In the genomic region with DNA sequence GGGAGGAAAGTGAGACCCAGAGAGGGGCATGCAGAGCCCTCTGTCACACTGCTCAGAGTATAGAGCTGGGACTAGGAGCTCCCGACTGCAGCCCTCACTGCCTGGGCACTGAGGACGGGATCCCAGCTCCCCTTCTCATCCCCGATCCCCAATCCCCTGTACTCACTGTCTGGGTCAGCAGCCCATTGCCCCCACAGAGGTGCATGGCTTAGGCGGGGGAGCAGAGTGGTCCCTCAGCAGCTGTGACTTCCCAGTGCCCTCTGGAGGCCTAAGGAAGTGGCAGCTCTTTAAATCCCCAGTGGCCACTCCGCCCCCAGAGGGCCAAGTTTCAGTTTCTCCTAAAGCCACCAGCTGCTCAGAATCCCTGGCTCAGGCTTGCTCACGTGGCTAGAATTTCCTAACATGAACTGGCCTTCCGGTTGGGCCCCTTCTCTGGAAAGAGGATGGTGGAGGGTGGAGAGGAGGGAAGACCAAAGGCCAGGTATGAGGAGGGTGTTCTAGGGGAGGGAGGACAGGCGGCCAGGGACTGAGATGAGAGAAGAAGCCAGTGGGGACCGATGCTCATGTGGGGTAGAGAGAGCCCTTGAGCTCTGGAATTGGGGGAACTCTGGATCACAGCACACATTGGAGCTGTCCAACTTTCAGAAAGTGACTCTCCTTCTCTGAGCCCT, we compare ENCODE assay signal across 8 cellular contexts. TPM values are rescaled to one million over a fixed set of nuclear protein-coding genes. Genes with fewer than 3 reads are reported as not detected.
DNase-seq lines count a peak whose midpoint lies in the region; ATAC-seq and TF ChIP-seq lines count a peak whose summit lies in the region.

A gene with protein sequence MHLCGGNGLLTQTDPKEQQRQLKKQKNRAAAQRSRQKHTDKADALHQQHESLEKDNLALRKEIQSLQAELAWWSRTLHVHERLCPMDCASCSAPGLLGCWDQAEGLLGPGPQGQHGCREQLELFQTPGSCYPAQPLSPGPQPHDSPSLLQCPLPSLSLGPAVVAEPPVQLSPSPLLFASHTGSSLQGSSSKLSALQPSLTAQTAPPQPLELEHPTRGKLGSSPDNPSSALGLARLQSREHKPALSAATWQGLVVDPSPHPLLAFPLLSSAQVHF (minus strand): TSS at position 262 of the 671 bp plus-strand sequence. CDS start 57 bp downstream, at position 205.

- H3K9me3 Mint-ChIP-seq in CD14-positive monocyte = no peaks in the 10 kb centered on the region

- H3K4me1 ChIP-seq in HEK293 (ENCODE audit: control insufficient read depth, insufficient read depth, low read length) = no peaks in the 10 kb centered on the region
- H3K4me1 ChIP-seq in skeletal muscle tissue (ENCODE audit: control insufficient read depth in 3 of 3, insufficient read depth in 3 of 3, low read length in 3 of 3) = peaks cover 11 to 19% (median 15%) of the 10 kb centered on the region in 3 donors

- intact Hi-C loops in CD14-positive monocyte (cut with micrococcal nuclease) = no loop called here

- H3K4me3 ChIP-seq in HEK293 (ENCODE audit: low read depth, low read length) (no peak within 1 kb of the TSS), cardiac fibroblast (replicated peaks in 1 of 2; ENCODE audit: low read depth in 2 of 2, low read length in 2 of 2) (peak within 1 kb of the TSS; percentile 16 to 41), skeletal muscle tissue (ENCODE audit: low read length in 3 of 3) (peak within 1 kb of the TSS; percentile 82 to 86 (median 85))

- peak within 1 kb of the TSS; percentile 83 to 98 for H3K4me3 Mint-ChIP-seq in CD14-positive monocyte

- H3K27ac ChIP-seq in HEK293 (ENCODE audit: extremely low read depth, low read depth, low read length) = no peak within 1 kb of the TSS
- peak within 1 kb of the TSS; percentile 68 for H3K27ac ChIP-seq in skeletal muscle tissue (ENCODE audit: low read depth, low read length)

- no peaks in the 10 kb centered on the region for H3K27me3 ChIP-seq in skeletal muscle tissue (ENCODE audit: control insufficient read depth in 3 of 3, insufficient read depth in 3 of 3, low read length in 3 of 3)

- CTCF ChIA-PET in HEK293 (lab: Yijun Ruan, JAX) = interaction anchor here (0.5 to 3.7 kb wide), 17 partner anchors 16 to 194 kb away, joined by 3 to 15 read pairs (median 4); partner anchors contain the start of genes ARL2, CDC42BPG and MAP4K2

- peak within 1 kb of the TSS; percentile 78 to 84 (median 80) for H3K9ac ChIP-seq in skeletal muscle tissue (ENCODE audit: low read depth in 1 of 3, low read length in 3 of 3)

- POLR2A ChIA-PET in HEK293 (lab: Yijun Ruan, JAX) = interaction anchor here (0.6 to 1.7 kb wide), 5 partner anchors 10 to 1483 kb away, joined by 3 to 4 read pairs (median 3); partner anchors contain the start of genes PPP2R5B and ZNHIT2

- H3K36me3 ChIP-seq in HEK293 (ENCODE audit: control insufficient read depth in 2 of 2, insufficient read depth in 1 of 2, low read length in 2 of 2) = no peaks in the 10 kb centered on the region
- peaks cover 0 to 2% (median 0%) of the 10 kb centered on the region in 3 donors for H3K36me3 ChIP-seq in skeletal muscle tissue (ENCODE audit: control insufficient read depth in 3 of 3, insufficient read depth in 3 of 3, low read length in 3 of 3)

- H3K27me3 Mint-ChIP-seq in CD14-positive monocyte (ENCODE audit: low read depth in 3 of 3) = peaks cover 2 to 9% (median 3%) of the 10 kb centered on the region in 3 donors

- no peaks in the 10 kb centered on the region for H3K9me3 ChIP-seq in HEK293 (ENCODE audit: control insufficient read depth, insufficient read depth, low read depth, low read length)
- no peaks in the 10 kb centered on the region for H3K9me3 ChIP-seq in skeletal muscle tissue (ENCODE audit: control insufficient read depth in 3 of 3, low read length in 3 of 3)

- peak within 1 kb of the TSS in 5 of 7 donors; percentile 72 to 91 (median 82) for H3K27ac Mint-ChIP-seq in CD14-positive monocyte

- TF ChIP-seq CTCF in CD14-positive monocyte (IDR thresholded peaks at IDR 0.05) (peak; percentile 56), HEK293 (tag by site-specific recombination; IDR thresholded peaks at IDR 0.05) (peak; percentile 89), cardiac fibroblast (IDR thresholded peaks at IDR 0.05; ENCODE audit: low read depth, low read length) (peak; percentile 37)

- H3K4me1 Mint-ChIP-seq in CD14-positive monocyte = peaks cover 31% of the 10 kb centered on the region

- no peak for ATAC-seq in GM18502 (IDR thresholded peaks at IDR 0.05; ENCODE audit: poor library complexity, unreplicated experiment)

- H3K36me3 Mint-ChIP-seq in CD14-positive monocyte = peaks cover 7 to 17% of the 10 kb centered on the region in 2 donors

- DNase-seq in CD14-positive monocyte (ENCODE audit: low spot score) (peak; percentile 63), NOMO-1 treated with dmso at 0.1 percent for 144 hours (lab: John Stamatoyannopoulos, UW; ENCODE audit: unreplicated experiment) (peak; percentile 55), cardiac fibroblast (ENCODE audit: low read depth in 2 of 2) (peak; percentile 66 to 77), islet precursor cell (peak; percentile 83), activated gamma-delta T cell treated with Interleukin-2 at 50 U/mL for 16 hours (no peak)

TF ChIP-seq in HEK293, 187 proteins besides CTCF, POLR2A, EP300 and RAD21 (continues in another document):
- TF ChIP-seq ZNF473 (tag by site-specific recombination; IDR thresholded peaks at IDR 0.05) (no peak), ZNF23 (tag by site-specific recombination; IDR thresholded peaks at IDR 0.05; ENCODE audit: borderline replicate concordance) (no peak), ZNF394 (tag by site-specific recombination; IDR thresholded peaks at IDR 0.05; ENCODE audit: borderline replicate concordance) (peak; percentile 88), ZNF350 (tag by site-specific recombination; IDR thresholded peaks at IDR 0.05) (no peak), ZNF112 (tag by site-specific recombination; IDR thresholded peaks at IDR 0.05) (no peak), ZNF223 (tag by site-specific recombination; IDR thresholded peaks at IDR 0.05) (no peak), GLIS2 (tag by site-specific recombination; IDR thresholded peaks at IDR 0.05) (peak; percentile 54), MEIS1 (CRISPR knock-in tag; IDR thresholded peaks at IDR 0.05; ENCODE audit: borderline replicate concordance) (no peak), HOXC10 (CRISPR knock-in tag; IDR thresholded peaks at IDR 0.05) (no peak), ZNF510 (tag by site-specific recombination; IDR thresholded peaks at IDR 0.05; ENCODE audit: insufficient replicate concordance) (no peak), ZNF341 (tag by site-specific recombination; IDR thresholded peaks at IDR 0.05; ENCODE audit: low read depth) (peak; percentile 87), ZNF239 (tag by site-specific recombination; IDR thresholded peaks at IDR 0.05) (no peak), ZNF426 (tag by site-specific recombination; IDR thresholded peaks at IDR 0.05) (no peak), MZF1 (tag by site-specific recombination; IDR thresholded peaks at IDR 0.05; ENCODE audit: borderline replicate concordance) (peak; percentile 94), ZNF596 (tag by site-specific recombination; IDR thresholded peaks at IDR 0.05) (no peak), GLIS1 (tag by site-specific recombination; IDR thresholded peaks at IDR 0.05) (peak; percentile 55), ZNF791 (tag by site-specific recombination; IDR thresholded peaks at IDR 0.05) (no peak), SP2 (tag by site-specific recombination; IDR thresholded peaks at IDR 0.05) (peak; percentile 32), ZBTB48 (tag by site-specific recombination; IDR thresholded peaks at IDR 0.05) (no peak), ZFHX2 (tag by site-specific recombination; conservative IDR thresholded peaks at IDR 0.05) (0 out of 2 replicates have a peak, but pooled peaks have one; percentile 12), KLF7 (tag by site-specific recombination; IDR thresholded peaks at IDR 0.05; ENCODE audit: borderline replicate concordance) (no peak), ZSCAN23 (tag by site-specific recombination; IDR thresholded peaks at IDR 0.05) (no peak)
- TF ChIP-seq, protein P1, sequence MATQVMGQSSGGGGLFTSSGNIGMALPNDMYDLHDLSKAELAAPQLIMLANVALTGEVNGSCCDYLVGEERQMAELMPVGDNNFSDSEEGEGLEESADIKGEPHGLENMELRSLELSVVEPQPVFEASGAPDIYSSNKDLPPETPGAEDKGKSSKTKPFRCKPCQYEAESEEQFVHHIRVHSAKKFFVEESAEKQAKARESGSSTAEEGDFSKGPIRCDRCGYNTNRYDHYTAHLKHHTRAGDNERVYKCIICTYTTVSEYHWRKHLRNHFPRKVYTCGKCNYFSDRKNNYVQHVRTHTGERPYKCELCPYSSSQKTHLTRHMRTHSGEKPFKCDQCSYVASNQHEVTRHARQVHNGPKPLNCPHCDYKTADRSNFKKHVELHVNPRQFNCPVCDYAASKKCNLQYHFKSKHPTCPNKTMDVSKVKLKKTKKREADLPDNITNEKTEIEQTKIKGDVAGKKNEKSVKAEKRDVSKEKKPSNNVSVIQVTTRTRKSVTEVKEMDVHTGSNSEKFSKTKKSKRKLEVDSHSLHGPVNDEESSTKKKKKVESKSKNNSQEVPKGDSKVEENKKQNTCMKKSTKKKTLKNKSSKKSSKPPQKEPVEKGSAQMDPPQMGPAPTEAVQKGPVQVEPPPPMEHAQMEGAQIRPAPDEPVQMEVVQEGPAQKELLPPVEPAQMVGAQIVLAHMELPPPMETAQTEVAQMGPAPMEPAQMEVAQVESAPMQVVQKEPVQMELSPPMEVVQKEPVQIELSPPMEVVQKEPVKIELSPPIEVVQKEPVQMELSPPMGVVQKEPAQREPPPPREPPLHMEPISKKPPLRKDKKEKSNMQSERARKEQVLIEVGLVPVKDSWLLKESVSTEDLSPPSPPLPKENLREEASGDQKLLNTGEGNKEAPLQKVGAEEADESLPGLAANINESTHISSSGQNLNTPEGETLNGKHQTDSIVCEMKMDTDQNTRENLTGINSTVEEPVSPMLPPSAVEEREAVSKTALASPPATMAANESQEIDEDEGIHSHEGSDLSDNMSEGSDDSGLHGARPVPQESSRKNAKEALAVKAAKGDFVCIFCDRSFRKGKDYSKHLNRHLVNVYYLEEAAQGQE (tag by site-specific recombination; IDR thresholded peaks at IDR 0.05) = peak; percentile 88

RNA-seq across cellular contexts. Expression of the gene that starts here (rescaled TPM):
- polyA plus RNA-seq in CD14-positive monocyte = 1 to 10 TPM in 1 of 2 donors, under 1 TPM in 1; 0.97 to 1.1 TPM
- 0.52 TPM for total RNA-seq in skeletal muscle tissue

Comparison
In these comparisons a context has a peak if more than half of its experiments do, and no peak if none do; other contexts are left out.
1. CTCF ChIP-seq: peak in every context shown above with its lines; median percentile 89 in HEK293; 56 in CD14-positive monocyte; 37 in cardiac fibroblast.